8 cellular contexts compared by ENCODE assay signal in the genomic region with DNA sequence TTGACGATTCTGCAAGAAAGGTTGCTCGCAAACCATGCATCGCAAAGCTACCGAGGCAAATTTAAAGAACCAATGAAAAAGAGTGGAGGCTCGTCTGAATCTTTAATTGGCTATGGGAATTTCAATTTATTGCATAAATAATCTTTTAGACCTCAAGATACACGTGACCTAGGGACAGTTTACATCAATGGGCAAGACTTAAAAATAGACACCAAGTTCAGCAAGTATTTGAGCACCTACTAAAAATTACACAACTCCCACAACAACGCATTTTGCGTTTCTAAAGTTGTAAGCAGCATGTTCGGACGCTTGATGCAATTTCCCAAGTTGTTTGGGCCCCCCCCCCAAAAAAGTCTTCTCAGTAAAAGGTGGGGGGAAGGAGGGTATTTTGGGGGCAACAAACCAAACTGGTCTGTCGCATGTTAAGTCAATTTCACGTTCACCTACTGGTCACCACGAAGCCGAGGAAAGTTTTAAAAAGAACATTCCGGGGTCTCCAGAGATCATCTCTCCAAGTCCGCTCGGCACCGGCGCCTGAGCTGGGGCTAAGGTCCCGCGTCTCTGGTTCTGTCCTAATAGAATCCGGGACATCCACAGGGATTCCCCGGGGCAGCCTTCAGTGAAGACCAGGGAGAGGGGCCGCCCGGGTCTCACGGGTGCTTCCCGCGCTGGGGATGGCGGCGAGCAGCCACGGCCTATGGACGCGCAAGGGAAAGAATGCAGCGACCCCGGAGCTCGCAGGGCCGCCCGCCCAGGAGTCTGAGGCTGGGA. TPM values are rescaled to one million over a fixed set of nuclear protein-coding genes. Genes with fewer than 3 reads are reported as not detected.
A peak's percentile ranks its signal among the peaks of the same experiment; 100 is the strongest.
DNase-seq lines count a peak whose midpoint lies in the region; ATAC-seq and TF ChIP-seq lines count a peak whose summit lies in the region.

No MANE protein-coding gene starts in this region.

- no peak for TF ChIP-seq CTCF in OCI-LY3 (IDR thresholded peaks at IDR 0.05; ENCODE audit: low read depth, low read length)
- TF ChIP-seq CTCF in mammary epithelial cell (conservative IDR thresholded peaks at IDR 0.05 in 1 of 2, IDR thresholded peaks at IDR 0.05 in 1 of 2; ENCODE audit: extremely low read depth in 1 of 2, insufficient read depth in 1 of 2, low read depth in 1 of 2, low read length in 2 of 2), result no peak
- TF ChIP-seq CTCF in left lung (IDR thresholded peaks at IDR 0.05), result no peak
- no peak for TF ChIP-seq CTCF in suprapubic skin (IDR thresholded peaks at IDR 0.05)

- H2AFZ ChIP-seq in OCI-LY3 (ENCODE audit: low read depth, low read length) (no peak overlapping the region), mammary epithelial cell (ENCODE audit: low read depth, low read length) (peak overlapping the region; percentile 92)

- TSS peak; percentile 41 for BruUV-seq in mammary epithelial cell (replicated peaks; lab: Mats Ljungman, UMichigan)

- CTCF ChIA-PET in mammary epithelial cell (lab: Charles Lee; ENCODE audit: low non-redundant PET), result no interaction called here

- no peak for TF ChIP-seq POLR2A in suprapubic skin (IDR thresholded peaks at IDR 0.05)

- peaks cover 59% of the 10 kb centered on the region for H3K4me1 ChIP-seq in OCI-LY3 (ENCODE audit: low read length)
- H3K4me1 ChIP-seq in mammary epithelial cell (ENCODE audit: insufficient read depth, low read length), result peaks cover 31% of the 10 kb centered on the region
- peaks cover 52 to 79% of the 10 kb centered on the region in 2 donors for H3K4me1 ChIP-seq in left lung
- peaks cover 75% of the 10 kb centered on the region for H3K4me1 ChIP-seq in suprapubic skin

- H3K4me3 ChIP-seq in OCI-LY3 (ENCODE audit: low read length) (peak overlapping the region; percentile 82), mammary epithelial cell (replicated peaks in 1 of 3; ENCODE audit: insufficient read depth in 1 of 3, low read depth in 2 of 3, low read length in 3 of 3) (peak overlapping the region; percentile 88 to 91 (median 89)), left lung (peak overlapping the region; percentile 82 to 96), suprapubic skin (peak overlapping the region; percentile 95)

- WGBS in mammary epithelial cell (ENCODE audit: low coverage, missing lambda C conversion rate), result under 1% methylated on average over 21 of the region's 38 CpGs
- WGBS in suprapubic skin, result under 1% methylated on average over 32 of the region's 38 CpGs

- in situ Hi-C loops in mammary epithelial cell (cut with MboI; ENCODE audit: low sequenced_read_pairs in 2 of 2), result loop anchor here in 1 of 2 donors (25.0 kb wide), 2 partner anchors 320 to 455 kb away; partner anchors contain the start of gene ZNF133

- H3K36me3 ChIP-seq in OCI-LY3 (replicated peaks; ENCODE audit: low read depth, low read length) (peaks cover 74% of the 10 kb centered on the region), mammary epithelial cell (ENCODE audit: insufficient read depth, low read length) (peaks cover 11% of the 10 kb centered on the region), left lung (no peaks in the 10 kb centered on the region), suprapubic skin (no peaks in the 10 kb centered on the region)

- peaks cover 98% of the 10 kb centered on the region for H3K79me2 ChIP-seq in OCI-LY3 (ENCODE audit: low read length)
- peaks cover 98% of the 10 kb centered on the region for H3K79me2 ChIP-seq in mammary epithelial cell (ENCODE audit: insufficient read depth, low read length)

- intact Hi-C loops in mammary epithelial cell (cut with micrococcal nuclease) (loop anchor here (1.0 to 5.0 kb wide), 4 partner anchors 29 to 500 kb away; partner anchors contain the start of genes DZANK1 and POLR3F), left lung (cut with DNase I) (no loop called here)

- H4K20me1 ChIP-seq in OCI-LY3 (ENCODE audit: insufficient read depth, low read length) (peaks cover 69% of the 10 kb centered on the region), mammary epithelial cell (ENCODE audit: insufficient read depth, low read length) (peaks cover 3% of the 10 kb centered on the region)

- H3K27me3 ChIP-seq in OCI-LY3 (ENCODE audit: low read depth, low read length) (no peaks in the 10 kb centered on the region), mammary epithelial cell (ENCODE audit: insufficient read depth, low read length) (no peaks in the 10 kb centered on the region), left lung (no peaks in the 10 kb centered on the region), suprapubic skin (no peaks in the 10 kb centered on the region)

- H3K9ac ChIP-seq in OCI-LY3 (ENCODE audit: low read length) (peak overlapping the region; percentile 98), mammary epithelial cell (ENCODE audit: insufficient read depth, low read length) (peak overlapping the region; percentile 99)

- DNase-seq in GM03348 (ENCODE audit: low spot score), result peak; percentile 52
- peak; percentile 28 for DNase-seq in mammary epithelial cell
- DNase-seq in left lung, result no peak
- peak; percentile 77 to 82 for DNase-seq in suprapubic skin (ENCODE audit: low spot score in 2 of 2)
- no peak for DNase-seq in DMS153 (lab: John Stamatoyannopoulos, UW)
- no peak for DNase-seq in activated effector memory CD4-positive, alpha-beta T cell treated with Interleukin-2 at 50 U/mL for 16 hours

- peak overlapping the region; percentile 80 for H3K4me2 ChIP-seq in OCI-LY3 (ENCODE audit: low read length)
- H3K4me2 ChIP-seq in mammary epithelial cell (ENCODE audit: insufficient read depth, low read depth, low read length), result peak overlapping the region; percentile 90

- peak overlapping the region; percentile 95 for H3K27ac ChIP-seq in OCI-LY3 (ENCODE audit: low read length)
- peak overlapping the region; percentile 98 for H3K27ac ChIP-seq in mammary epithelial cell (ENCODE audit: insufficient read depth, low read depth, low read length)
- peak overlapping the region; percentile 97 to 99 for H3K27ac ChIP-seq in left lung
- H3K27ac ChIP-seq in suprapubic skin, result peak overlapping the region; percentile 98

- ATAC-seq in HG02571 (IDR thresholded peaks at IDR 0.05; ENCODE audit: unreplicated experiment) (peak; percentile 1), left lung (peak; percentile 0)

- H3K9me3 ChIP-seq in OCI-LY3 (ENCODE audit: insufficient read depth, low read length) (no peaks in the 10 kb centered on the region), mammary epithelial cell (replicated peaks; ENCODE audit: insufficient read depth, low read length) (no peaks in the 10 kb centered on the region), left lung (no peaks in the 10 kb centered on the region), suprapubic skin (no peaks in the 10 kb centered on the region)

- TF ChIP-seq EP300 in suprapubic skin (IDR thresholded peaks at IDR 0.05), result no peak

- dilution Hi-C loops in mammary epithelial cell (cut with HindIII; ENCODE audit: low sequenced_read_pairs), result no loop called here

RNA-seq across cellular contexts. Expression of gene SNX5, which starts 0.8 kb away (rescaled TPM):
- total RNA-seq in mammary epithelial cell (100 to 1,000 TPM in 1 of 2 donors, 10 to 100 TPM in 1; 68.0 to 137 TPM), left lung (10 to 100 TPM; 82.0 to 87.0 TPM), suprapubic skin (100 to 1,000 TPM in 1 of 4 donors, 10 to 100 TPM in 3; 49.9 to 114 (median 64.5) TPM)
- polyA plus RNA-seq in mammary epithelial cell, result 91.8 TPM
- 93.1 TPM for polyA minus RNA-seq in mammary epithelial cell

RNA-seq across cellular contexts. Expression of gene MGME1, which starts 1.0 kb away (rescaled TPM):
- total RNA-seq in mammary epithelial cell (10 to 100 TPM; 15.8 to 36.2 TPM), left lung (10 to 100 TPM; 13.3 to 13.4 TPM), suprapubic skin (10 to 100 TPM; 30.2 to 68.1 (median 32.8) TPM)
- polyA plus RNA-seq in mammary epithelial cell, result 22.4 TPM
- 12.3 TPM for polyA minus RNA-seq in mammary epithelial cell

Comparison
In these comparisons a context has a peak if more than half of its experiments do, and no peak if none do; other contexts are left out.
1. DNase-seq: peak in GM03348 (single experiment), mammary epithelial cell (single experiment) and suprapubic skin (2 of 2); none in left lung (0 of 2), DMS153 (single experiment) and activated effector memory CD4-positive, alpha-beta T cell treated with Interleukin-2 at 50 U/mL for 16 hours (single experiment).
2. Peak in every context shown above with its lines, with median percentiles within 50 percentile points of each other: H3K27ac ChIP-seq and H3K4me3 ChIP-seq.